In the genomic region with DNA sequence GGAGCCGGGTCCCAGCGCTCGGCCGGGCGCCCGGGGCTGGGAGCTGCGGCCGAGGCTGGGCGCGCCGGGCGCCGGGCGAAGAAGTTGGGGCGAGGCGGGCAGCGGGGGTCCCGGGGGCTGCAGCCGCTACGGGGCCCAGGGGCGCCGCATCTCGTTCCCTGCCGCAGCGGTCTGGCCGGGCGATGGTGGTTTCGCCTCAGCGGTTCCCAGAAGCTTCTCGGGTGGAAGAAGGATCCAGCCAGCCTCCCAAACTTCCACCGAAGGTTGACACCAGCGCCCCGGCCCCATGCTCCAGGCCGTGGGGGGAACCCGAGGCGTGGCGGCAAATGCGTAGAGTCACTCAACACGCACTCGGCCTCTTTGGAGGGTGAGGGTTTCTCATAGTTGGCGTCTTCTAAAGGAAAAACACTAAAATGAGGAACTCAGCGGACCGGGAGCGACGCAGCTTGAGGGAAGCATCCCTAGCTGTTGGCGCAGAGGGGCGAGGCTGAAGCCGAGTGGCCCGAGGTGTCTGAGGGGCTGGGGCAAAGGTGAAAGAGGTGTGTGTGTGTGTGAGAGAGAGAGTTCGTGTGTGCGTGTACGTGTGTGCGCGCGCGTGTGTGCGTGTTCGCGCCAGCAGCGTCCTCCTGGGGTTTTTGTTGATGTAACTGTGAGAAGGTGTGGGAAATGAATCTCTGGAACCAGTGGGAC, we compare ENCODE assay signal across 8 cellular contexts. TPM values are rescaled to one million over a fixed set of nuclear protein-coding genes. Genes with fewer than 3 reads are reported as not detected.
A peak's percentile ranks its signal among the peaks of the same experiment; 100 is the strongest.
DNase-seq lines count a peak whose midpoint lies in the region; ATAC-seq and TF ChIP-seq lines count a peak whose summit lies in the region.

No MANE protein-coding gene starts in this region.

- BruUV-seq in Calu3 (replicated peaks; lab: Mats Ljungman, UMichigan), result no TSS peak

- CTCF ChIA-PET in Calu3 (lab: Charles Lee), result no interaction called here

- H3K4me3 ChIP-seq in skeletal muscle satellite cell (ENCODE audit: low read length), result peak overlapping the region; percentile 89

- peak overlapping the region; percentile 81 for H3K9ac ChIP-seq in skeletal muscle satellite cell (ENCODE audit: low read depth, low read length)

- H3K4me1 ChIP-seq in skeletal muscle satellite cell (ENCODE audit: control insufficient read depth, insufficient read depth, low read length), result peaks cover 9% of the 10 kb centered on the region

- peak overlapping the region; percentile 98 for H3K4me2 ChIP-seq in skeletal muscle satellite cell (ENCODE audit: low read length)

- H3K36me3 ChIP-seq in skeletal muscle satellite cell (ENCODE audit: insufficient read depth, low read length), result no peaks in the 10 kb centered on the region

- no peak for DNase-seq in Calu3
- peak; percentile 35 for DNase-seq in HK-2 (ENCODE audit: unreplicated experiment)
- DNase-seq in activated naive CD8-positive, alpha-beta T cell treated with anti-CD3 and anti-CD28 coated beads for 36 hours, result peak; percentile 13
- DNase-seq in hepatic stellate cell (ENCODE audit: low spot score), result peak; percentile 30
- DNase-seq in A172 (ENCODE audit: low spot score), result no peak
- DNase-seq in DMS153 (lab: John Stamatoyannopoulos, UW), result no peak

- H3K27me3 ChIP-seq in skeletal muscle satellite cell (ENCODE audit: control insufficient read depth, insufficient read depth, low read length), result peaks cover 33% of the 10 kb centered on the region

- H3K27me3 Mint-ChIP-seq in Calu3 (ENCODE audit: unreplicated experiment), result peaks cover 100% of the 10 kb centered on the region
- H3K27me3 Mint-ChIP-seq in activated naive CD8-positive, alpha-beta T cell treated with anti-CD3 and anti-CD28 coated beads for 36 hours, result peaks cover 78% of the 10 kb centered on the region

- no peak for ATAC-seq in GM21576 (IDR thresholded peaks at IDR 0.05; ENCODE audit: unreplicated experiment)

- peaks cover 9% of the 10 kb centered on the region for H3K4me1 Mint-ChIP-seq in Calu3 (ENCODE audit: low read depth, unreplicated experiment)
- peaks cover 6% of the 10 kb centered on the region for H3K4me1 Mint-ChIP-seq in activated naive CD8-positive, alpha-beta T cell treated with anti-CD3 and anti-CD28 coated beads for 36 hours

- H3K27ac Mint-ChIP-seq in Calu3 (ENCODE audit: unreplicated experiment), result no peak overlapping the region
- H3K27ac Mint-ChIP-seq in activated naive CD8-positive, alpha-beta T cell treated with anti-CD3 and anti-CD28 coated beads for 36 hours, result no peak overlapping the region

- no peaks in the 10 kb centered on the region for H3K9me3 ChIP-seq in skeletal muscle satellite cell (replicated peaks; ENCODE audit: low read length)

- H3K4me3 Mint-ChIP-seq in Calu3 (ENCODE audit: low read depth, unreplicated experiment), result peak overlapping the region; percentile 42
- H3K4me3 Mint-ChIP-seq in activated naive CD8-positive, alpha-beta T cell treated with anti-CD3 and anti-CD28 coated beads for 36 hours, result peak overlapping the region; percentile 68

- TF ChIP-seq CTCF in Calu3 (IDR thresholded peaks at IDR 0.05; ENCODE audit: unreplicated experiment), result no peak

- no peaks in the 10 kb centered on the region for H3K9me3 Mint-ChIP-seq in Calu3 (ENCODE audit: low read depth, unreplicated experiment)
- no peaks in the 10 kb centered on the region for H3K9me3 Mint-ChIP-seq in activated naive CD8-positive, alpha-beta T cell treated with anti-CD3 and anti-CD28 coated beads for 36 hours

- H3K36me3 Mint-ChIP-seq in Calu3 (ENCODE audit: insufficient read depth, unreplicated experiment), result peaks cover 6% of the 10 kb centered on the region
- peaks cover 3% of the 10 kb centered on the region for H3K36me3 Mint-ChIP-seq in activated naive CD8-positive, alpha-beta T cell treated with anti-CD3 and anti-CD28 coated beads for 36 hours

- intact Hi-C loops in Calu3 (cut with micrococcal nuclease; ENCODE audit: unreplicated experiment), result no loop called here

RNA-seq across cellular contexts. Expression of a gene that starts 0.9 kb away (rescaled TPM):
- total RNA-seq in Calu3 (2022), result 0.07 and 0.32 TPM in 2 replicates
- under 1 TPM in 1 of 2 experiments, not detected in 1; 0.44 TPM for total RNA-seq in activated naive CD8-positive, alpha-beta T cell treated with anti-CD3 and anti-CD28 coated beads for 36 hours
- total RNA-seq in skeletal muscle satellite cell (2012; rRNA removed), result 0.76 and 3.7 TPM in 2 replicates
- total RNA-seq in A172 (2014; rRNA removed; shearing (Covaris generic)), result 3.1 and 4.5 TPM in 2 replicates

Comparison
In these comparisons a context has a peak if more than half of its experiments do, and no peak if none do; other contexts are left out.
1. DNase-seq: peak in HK-2 (single experiment), activated naive CD8-positive, alpha-beta T cell treated with anti-CD3 and anti-CD28 coated beads for 36 hours (single experiment) and hepatic stellate cell (single experiment); none in Calu3 (single experiment), A172 (single experiment) and DMS153 (single experiment).